9 cellular contexts compared by ENCODE assay signal in genomic region chr12:4407136-4407535, GRCh38. TPM values are rescaled to one million over a fixed set of nuclear protein-coding genes. Genes with fewer than 3 reads are reported as not detected.
"Had no signal": no experiment of that assay in that cellular context is flagged by ENCODE, and none has a peak within 500 bp of the region (broad histone marks: within the 10 kb centered on the region; RNA-seq: fewer than 3 reads in every experiment).

No MANE protein-coding gene starts in this region.

- ATAC-seq: GM12878 had no signal

- DNase-seq: GDM1, GF-D8 had no signal

- H3K4me3 ChIP-seq: GM12878 had no signal

- FAIRE-seq: G401.6, GM12878, GM12891, GM12892, GM18507, GM19239 had no signal

RNA-seq across cellular contexts. Expression of gene FGF23, which starts 27.6 kb away (rescaled TPM):
- total RNA-seq: G401, GM12878 had no signal
- polyA plus RNA-seq: GM12878 had no signal

RNA-seq across cellular contexts. Expression of gene FGF6, which starts 38.5 kb away (rescaled TPM):
- total RNA-seq: G401, GM12878 had no signal
- polyA plus RNA-seq: GM12878 had no signal
